23 cellular contexts compared by ENCODE assay signal in the genomic region with DNA sequence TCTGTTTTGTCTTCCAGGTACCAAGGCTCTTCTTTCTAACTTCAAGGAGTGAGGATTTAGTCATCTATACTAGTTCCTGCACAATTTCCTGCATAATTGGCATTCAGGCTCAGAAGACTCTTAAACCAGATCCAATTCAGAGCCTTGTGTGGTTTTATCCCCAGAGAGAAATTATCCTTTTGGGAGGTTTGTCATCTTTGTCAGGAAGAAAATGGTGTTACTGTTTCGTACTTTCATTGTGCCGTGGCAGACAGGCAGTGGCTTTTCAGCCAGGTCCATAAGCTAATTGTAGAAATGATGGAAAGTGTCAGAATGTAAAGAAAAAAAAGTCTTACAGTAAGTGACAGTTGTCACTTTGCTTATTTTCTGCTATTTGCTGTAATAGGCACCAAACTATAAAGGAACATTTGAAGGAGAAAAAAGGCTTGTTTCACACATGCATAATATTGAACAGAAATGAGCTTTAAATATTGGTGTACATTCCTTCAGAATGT.
"Had no signal": no experiment of that assay in that cellular context is flagged by ENCODE, and none has a peak within 500 bp of the region (broad histone marks: within the 10 kb centered on the region; RNA-seq: fewer than 3 reads in every experiment).

No MANE protein-coding gene starts in this region.

- ATAC-seq: effector memory CD8-positive, alpha-beta T cell; esophagus mucosa; gastrocnemius medialis; heart right ventricle; left cardiac atrium; left lung; left ventricle myocardium superior; lower lobe of right lung; mucosa of descending colon had no signal

- H3K36me3 ChIP-seq: colonic mucosa, esophagus squamous epithelium, gastrocnemius medialis, heart right ventricle, left lung, lower lobe of right lung had no signal

- DNase-seq: colonic mucosa; cortex of kidney; effector CD8-positive, alpha-beta T cell; effector memory CD8-positive, alpha-beta T cell; endodermal cell; erythroblast; esophagus squamous epithelium; foreskin fibroblast; foreskin melanocyte; gastrocnemius medialis; glutamatergic neuron; head of caudate nucleus; heart right ventricle; hippocampal formation; left cardiac atrium; left lung; left ventricle myocardium superior; lower lobe of right lung; mesenchymal stem cell; mucosa of descending colon; naive B cell had no signal

- H3K27me3 ChIP-seq: colonic mucosa, esophagus squamous epithelium, gastrocnemius medialis, heart right ventricle, left lung had no signal

- H3K27ac ChIP-seq: colonic mucosa, epithelial cell of prostate, esophagus squamous epithelium, gastrocnemius medialis, heart right ventricle, left lung, lower lobe of right lung had no signal

- H3K4me1 ChIP-seq: colonic mucosa, esophagus squamous epithelium, gastrocnemius medialis, heart right ventricle, left lung, lower lobe of right lung had no signal

- H3K4me3 ChIP-seq: colonic mucosa, esophagus squamous epithelium, gastrocnemius medialis, heart right ventricle, left lung, lower lobe of right lung, mucosa of descending colon had no signal

- H3K9me3 ChIP-seq: colonic mucosa, esophagus squamous epithelium, gastrocnemius medialis, heart right ventricle, left lung, lower lobe of right lung, mucosa of descending colon had no signal
